ENCODE assay signal across 9 cellular contexts in the genomic region with DNA sequence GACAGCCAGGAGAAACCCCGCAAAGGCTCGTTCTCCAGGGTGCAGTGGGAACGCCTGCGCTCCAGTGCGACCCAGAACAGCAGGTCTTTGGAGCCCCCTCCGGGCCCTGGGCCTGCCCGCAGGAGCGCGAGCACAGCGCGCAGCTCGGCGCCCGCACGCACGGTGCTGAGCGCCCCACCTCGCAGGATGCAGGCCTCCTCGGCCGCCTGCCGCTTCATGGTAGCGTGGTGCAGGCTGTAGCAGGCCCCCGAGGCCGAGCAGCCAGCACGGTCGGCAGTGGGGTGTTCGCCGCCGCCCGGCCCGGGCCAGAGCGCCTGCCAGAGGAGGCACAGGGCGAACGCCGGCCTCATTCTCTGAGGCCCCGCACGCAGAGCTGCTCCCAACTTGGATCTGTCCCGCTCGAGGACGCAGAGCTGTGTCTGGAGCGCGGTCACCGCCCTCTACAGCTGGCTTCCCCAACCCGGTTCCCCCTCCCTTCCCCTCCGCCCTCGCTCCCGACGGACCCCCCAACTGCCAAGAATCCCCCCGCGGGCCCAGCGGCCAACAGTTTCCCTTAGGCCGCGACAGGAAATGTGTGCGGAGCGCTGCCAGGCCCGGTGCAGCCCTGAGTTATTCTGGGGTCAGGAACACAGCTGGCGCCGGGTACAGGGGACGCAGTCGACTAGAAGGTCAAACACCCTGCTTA. TPM values are rescaled to one million over a fixed set of nuclear protein-coding genes. Genes with fewer than 3 reads are reported as not detected.
A peak's percentile ranks its signal among the peaks of the same experiment; 100 is the strongest.
DNase-seq lines count a peak whose midpoint lies in the region; ATAC-seq and TF ChIP-seq lines count a peak whose summit lies in the region.
"Had no signal": no experiment of that assay in that cellular context is flagged by ENCODE, and none has a peak within 500 bp of the region (broad histone marks: within the 10 kb centered on the region; RNA-seq: fewer than 3 reads in every experiment).

A gene with protein sequence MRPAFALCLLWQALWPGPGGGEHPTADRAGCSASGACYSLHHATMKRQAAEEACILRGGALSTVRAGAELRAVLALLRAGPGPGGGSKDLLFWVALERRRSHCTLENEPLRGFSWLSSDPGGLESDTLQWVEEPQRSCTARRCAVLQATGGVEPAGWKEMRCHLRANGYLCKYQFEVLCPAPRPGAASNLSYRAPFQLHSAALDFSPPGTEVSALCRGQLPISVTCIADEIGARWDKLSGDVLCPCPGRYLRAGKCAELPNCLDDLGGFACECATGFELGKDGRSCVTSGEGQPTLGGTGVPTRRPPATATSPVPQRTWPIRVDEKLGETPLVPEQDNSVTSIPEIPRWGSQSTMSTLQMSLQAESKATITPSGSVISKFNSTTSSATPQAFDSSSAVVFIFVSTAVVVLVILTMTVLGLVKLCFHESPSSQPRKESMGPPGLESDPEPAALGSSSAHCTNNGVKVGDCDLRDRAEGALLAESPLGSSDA (minus strand): TSS at position 421 of the 685 bp plus-strand sequence. CDS start 71 bp downstream, at position 350.

- peak; percentile 64 for ATAC-seq in activated CD4-positive, alpha-beta T cell treated with anti-CD3 and anti-CD28 coated beads for 36 hours

- POLR2A ChIA-PET in activated CD4-positive, alpha-beta T cell treated with anti-CD3 and anti-CD28 coated beads for 36 hours (lab: Charles Lee): no interaction called here

- H3K4me3 ChIP-seq in dorsolateral prefrontal cortex: peak within 1 kb of the TSS; percentile 1 to 69 (median 53)
- peak within 1 kb of the TSS in 2 of 3 donors; percentile 17 to 26 for H3K4me3 ChIP-seq in thyroid gland (replicated peaks in 1 of 3)

- H3K36me3 ChIP-seq in thyroid gland: no peaks in the 10 kb centered on the region

- peaks cover 3% of the 10 kb centered on the region for H3K4me1 Mint-ChIP-seq in activated CD4-positive, alpha-beta T cell treated with anti-CD3 and anti-CD28 coated beads for 36 hours

- peak in 1 of 2 donors; percentile 4 for TF ChIP-seq POLR2A in thyroid gland (IDR thresholded peaks at IDR 0.05)

- intact Hi-C loops in activated CD4-positive, alpha-beta T cell treated with anti-CD3 and anti-CD28 coated beads for 36 hours (cut with DNase I, micrococcal nuclease): no loop called here
- intact Hi-C loops in dorsolateral prefrontal cortex (cut with DNase I): no loop called here
- intact Hi-C loops in thyroid gland (cut with DNase I): no loop called here

- peaks cover 0 to 10% of the 10 kb centered on the region in 2 donors for H3K4me1 ChIP-seq in thyroid gland

- CTCF ChIA-PET in activated CD4-positive, alpha-beta T cell treated with anti-CD3 and anti-CD28 coated beads for 36 hours (lab: Charles Lee): interaction anchor here (0.7 to 1.1 kb wide), 3 partner anchors 34 to 353 kb away, joined by 3 to 4 read pairs (median 3); no protein-coding TSS in a partner anchor

- H3K4me3 Mint-ChIP-seq in activated CD4-positive, alpha-beta T cell treated with anti-CD3 and anti-CD28 coated beads for 36 hours: no peak within 1 kb of the TSS

- no peaks in the 10 kb centered on the region for H3K36me3 Mint-ChIP-seq in activated CD4-positive, alpha-beta T cell treated with anti-CD3 and anti-CD28 coated beads for 36 hours (ENCODE audit: low read depth)

- peak; percentile 23 for DNase-seq in activated CD4-positive, alpha-beta T cell treated with anti-CD3 and anti-CD28 coated beads for 36 hours
- DNase-seq in activated CD4-positive, alpha-beta T cell treated with anti-CD3 and anti-CD28 coated beads, Interleukin-2, amount 50 U/mL, for 4 hours: no peak
- DNase-seq in dorsolateral prefrontal cortex (peak in 1 of 10 donors; percentile 43), lung microvascular endothelial cell (ENCODE audit: low read depth in 2 of 2) (peak in 1 of 2 donors; percentile 86), thyroid gland (peak; percentile 13 to 14), NCI-H2196 treated with DMSO at 0.1 percent for 48 hours (lab: John Stamatoyannopoulos, UW; ENCODE audit: unreplicated experiment) (no peak), NCI-H2107 treated with DMSO at 0.1 percent for 48 hours (lab: John Stamatoyannopoulos, UW; ENCODE audit: unreplicated experiment) (no peak), EL (no peak)

- H3K27ac Mint-ChIP-seq in activated CD4-positive, alpha-beta T cell treated with anti-CD3 and anti-CD28 coated beads for 36 hours: no peak within 1 kb of the TSS

- TF ChIP-seq CTCF in dorsolateral prefrontal cortex (IDR thresholded peaks at IDR 0.05 in 54 of 56, conservative IDR thresholded peaks at IDR 0.05 in 2 of 56; ENCODE audit: low read depth in 1 of 56, partially characterized antibody in 56 of 56) (no peak), thyroid gland (IDR thresholded peaks at IDR 0.05) (no peak)

- 21 to 42% methylated on average over 12 to 15 of the region's 60 CpGs for WGBS in thyroid gland, 2 donors

- peaks cover 0 to 36% (median 13%) of the 10 kb centered on the region in 45 donors for H3K27me3 ChIP-seq in dorsolateral prefrontal cortex
- peaks cover 3% of the 10 kb centered on the region for H3K27me3 ChIP-seq in thyroid gland

- peaks cover 33% of the 10 kb centered on the region for H3K27me3 Mint-ChIP-seq in activated CD4-positive, alpha-beta T cell treated with anti-CD3 and anti-CD28 coated beads for 36 hours

- H3K9me3 ChIP-seq in thyroid gland: no peaks in the 10 kb centered on the region

- no peaks in the 10 kb centered on the region for H3K9me3 Mint-ChIP-seq in activated CD4-positive, alpha-beta T cell treated with anti-CD3 and anti-CD28 coated beads for 36 hours (ENCODE audit: low read depth)

- H3K27ac ChIP-seq in dorsolateral prefrontal cortex (peak within 1 kb of the TSS in 47 of 59 donors; percentile 4 to 82 (median 62)), thyroid gland (peak within 1 kb of the TSS; percentile 46 to 68 (median 68))
- H3K27ac ChIP-seq: C4-2B had no signal

RNA-seq across cellular contexts. Expression of the gene that starts here (rescaled TPM):
- not detected for total RNA-seq in activated CD4-positive, alpha-beta T cell treated with anti-CD3 and anti-CD28 coated beads for 36 hours
- total RNA-seq in dorsolateral prefrontal cortex (10 to 100 TPM in 38 of 120 experiments, 1 to 10 TPM in 82; 4.6 to 20.8 (median 8.9) TPM), lung microvascular endothelial cell (90.1 and 121 TPM in 2 replicates), thyroid gland (10 to 100 TPM; 15.5 to 44.5 (median 23.4) TPM)

Comparison
In these comparisons a context has a peak if more than half of its experiments do, and no peak if none do; other contexts are left out.
1. RNA of the gene that starts here (total RNA-seq): 90.1 to 121 TPM in lung microvascular endothelial cell, 15.5 to 44.5 TPM in thyroid gland and 4.6 to 20.8 TPM in dorsolateral prefrontal cortex; not detected in activated CD4-positive, alpha-beta T cell treated with anti-CD3 and anti-CD28 coated beads for 36 hours; every median in the first group is over 4 times any median in the second.
2. Peak in DNase-seq and ATAC-seq in activated CD4-positive, alpha-beta T cell treated with anti-CD3 and anti-CD28 coated beads for 36 hours; RNA of the gene not detected or under 1 TPM.
3. DNase-seq: peak in thyroid gland (2 of 2); none in activated CD4-positive, alpha-beta T cell treated with anti-CD3 and anti-CD28 coated beads, Interleukin-2, amount 50 U/mL, for 4 hours (0 of 2), NCI-H2196 treated with DMSO at 0.1 percent for 48 hours (single experiment), NCI-H2107 treated with DMSO at 0.1 percent for 48 hours (single experiment) and EL (single experiment).